Comparison of ENCODE assay signal across 1 cellular context in genomic region chr13:45206340-45206739, GRCh38.
TF ChIP-seq lines count a peak whose summit lies in the region.

No MANE protein-coding gene starts in this region.

TF ChIP-seq in GM12878, 131 proteins besides CTCF, POLR2A, EP300 and RAD21 (continued from another document):
- TF ChIP-seq, protein P1, sequence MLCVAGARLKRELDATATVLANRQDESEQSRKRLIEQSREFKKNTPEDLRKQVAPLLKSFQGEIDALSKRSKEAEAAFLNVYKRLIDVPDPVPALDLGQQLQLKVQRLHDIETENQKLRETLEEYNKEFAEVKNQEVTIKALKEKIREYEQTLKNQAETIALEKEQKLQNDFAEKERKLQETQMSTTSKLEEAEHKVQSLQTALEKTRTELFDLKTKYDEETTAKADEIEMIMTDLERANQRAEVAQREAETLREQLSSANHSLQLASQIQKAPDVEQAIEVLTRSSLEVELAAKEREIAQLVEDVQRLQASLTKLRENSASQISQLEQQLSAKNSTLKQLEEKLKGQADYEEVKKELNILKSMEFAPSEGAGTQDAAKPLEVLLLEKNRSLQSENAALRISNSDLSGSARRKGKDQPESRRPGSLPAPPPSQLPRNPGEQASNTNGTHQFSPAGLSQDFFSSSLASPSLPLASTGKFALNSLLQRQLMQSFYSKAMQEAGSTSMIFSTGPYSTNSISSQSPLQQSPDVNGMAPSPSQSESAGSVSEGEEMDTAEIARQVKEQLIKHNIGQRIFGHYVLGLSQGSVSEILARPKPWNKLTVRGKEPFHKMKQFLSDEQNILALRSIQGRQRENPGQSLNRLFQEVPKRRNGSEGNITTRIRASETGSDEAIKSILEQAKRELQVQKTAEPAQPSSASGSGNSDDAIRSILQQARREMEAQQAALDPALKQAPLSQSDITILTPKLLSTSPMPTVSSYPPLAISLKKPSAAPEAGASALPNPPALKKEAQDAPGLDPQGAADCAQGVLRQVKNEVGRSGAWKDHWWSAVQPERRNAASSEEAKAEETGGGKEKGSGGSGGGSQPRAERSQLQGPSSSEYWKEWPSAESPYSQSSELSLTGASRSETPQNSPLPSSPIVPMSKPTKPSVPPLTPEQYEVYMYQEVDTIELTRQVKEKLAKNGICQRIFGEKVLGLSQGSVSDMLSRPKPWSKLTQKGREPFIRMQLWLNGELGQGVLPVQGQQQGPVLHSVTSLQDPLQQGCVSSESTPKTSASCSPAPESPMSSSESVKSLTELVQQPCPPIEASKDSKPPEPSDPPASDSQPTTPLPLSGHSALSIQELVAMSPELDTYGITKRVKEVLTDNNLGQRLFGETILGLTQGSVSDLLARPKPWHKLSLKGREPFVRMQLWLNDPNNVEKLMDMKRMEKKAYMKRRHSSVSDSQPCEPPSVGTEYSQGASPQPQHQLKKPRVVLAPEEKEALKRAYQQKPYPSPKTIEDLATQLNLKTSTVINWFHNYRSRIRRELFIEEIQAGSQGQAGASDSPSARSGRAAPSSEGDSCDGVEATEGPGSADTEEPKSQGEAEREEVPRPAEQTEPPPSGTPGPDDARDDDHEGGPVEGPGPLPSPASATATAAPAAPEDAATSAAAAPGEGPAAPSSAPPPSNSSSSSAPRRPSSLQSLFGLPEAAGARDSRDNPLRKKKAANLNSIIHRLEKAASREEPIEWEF (IDR thresholded peaks at IDR 0.05; ENCODE audit: insufficient replicate concordance, low read depth, low read length): no peak
- peak in 1 of 2 experiments; percentile 86; a peak in 1 of 4 replicates for TF ChIP-seq CEBPB (IDR thresholded peaks at IDR 0.05; ENCODE audit: borderline replicate concordance in 1 of 2, low read depth in 2 of 2, low read length in 2 of 2)
- no peak for TF ChIP-seq ESRRA (IDR thresholded peaks at IDR 0.05; ENCODE audit: low read length)
- peak; percentile 64 for TF ChIP-seq ATF7 (IDR thresholded peaks at IDR 0.05; ENCODE audit: low read depth)
- TF ChIP-seq E2F8 (IDR thresholded peaks at IDR 0.05; ENCODE audit: low read depth, partially characterized antibody): no peak
- no peak for TF ChIP-seq HSF1 (IDR thresholded peaks at IDR 0.05; ENCODE audit: low read depth, low read length)
- TF ChIP-seq PML (IDR thresholded peaks at IDR 0.05; ENCODE audit: low read length): peak; percentile 61; the same call in 1 of the 2 replicates
- peak; percentile 96 for TF ChIP-seq RUNX3 (IDR thresholded peaks at IDR 0.05; ENCODE audit: low read length)
- TF ChIP-seq NR2F1 (conservative IDR thresholded peaks at IDR 0.05): no peak
- peak; percentile 97 for TF ChIP-seq NFIC (IDR thresholded peaks at IDR 0.05; ENCODE audit: low read depth, low read length)
- TF ChIP-seq NKRF (conservative IDR thresholded peaks at IDR 0.05): no peak
- no peak for TF ChIP-seq BRCA1 (IDR thresholded peaks at IDR 0.05; ENCODE audit: low read depth, low read length)
- peak; percentile 98 for TF ChIP-seq JUNB (IDR thresholded peaks at IDR 0.05)
- no peak for TF ChIP-seq RFX5 (IDR thresholded peaks at IDR 0.05; ENCODE audit: low read depth, low read length)
- no peak for TF ChIP-seq CEBPZ (IDR thresholded peaks at IDR 0.05; ENCODE audit: low read depth, low read length)
- TF ChIP-seq, protein P2, sequence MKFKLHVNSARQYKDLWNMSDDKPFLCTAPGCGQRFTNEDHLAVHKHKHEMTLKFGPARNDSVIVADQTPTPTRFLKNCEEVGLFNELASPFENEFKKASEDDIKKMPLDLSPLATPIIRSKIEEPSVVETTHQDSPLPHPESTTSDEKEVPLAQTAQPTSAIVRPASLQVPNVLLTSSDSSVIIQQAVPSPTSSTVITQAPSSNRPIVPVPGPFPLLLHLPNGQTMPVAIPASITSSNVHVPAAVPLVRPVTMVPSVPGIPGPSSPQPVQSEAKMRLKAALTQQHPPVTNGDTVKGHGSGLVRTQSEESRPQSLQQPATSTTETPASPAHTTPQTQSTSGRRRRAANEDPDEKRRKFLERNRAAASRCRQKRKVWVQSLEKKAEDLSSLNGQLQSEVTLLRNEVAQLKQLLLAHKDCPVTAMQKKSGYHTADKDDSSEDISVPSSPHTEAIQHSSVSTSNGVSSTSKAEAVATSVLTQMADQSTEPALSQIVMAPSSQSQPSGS (IDR thresholded peaks at IDR 0.05; ENCODE audit: low read length): peak; percentile 86; the same call in 1 of the 2 replicates
- peak; percentile 94 for TF ChIP-seq FOXM1 (IDR thresholded peaks at IDR 0.05; ENCODE audit: low read depth, low read length)
- TF ChIP-seq MTA3 (IDR thresholded peaks at IDR 0.05; ENCODE audit: borderline replicate concordance, low read length): peak; percentile 81
- peak; percentile 74 to 82; a peak in 3 of 4 replicates for TF ChIP-seq IKZF2 (IDR thresholded peaks at IDR 0.05)
- peak; percentile 75 for TF ChIP-seq CREM (IDR thresholded peaks at IDR 0.05; ENCODE audit: low read depth)
- peak; percentile 71 for TF ChIP-seq IRF4 (IDR thresholded peaks at IDR 0.05; ENCODE audit: low read depth, low read length)
- TF ChIP-seq SREBF1 (IDR thresholded peaks at IDR 0.05; ENCODE audit: low read length): no peak
- peak; percentile 59; the same call in 1 of the 2 replicates for TF ChIP-seq ZNF217 (IDR thresholded peaks at IDR 0.05)
- no peak for TF ChIP-seq EZH2 (IDR thresholded peaks at IDR 0.05; ENCODE audit: borderline replicate concordance, control insufficient read depth, low read depth, low read length)
- TF ChIP-seq CREB1 (IDR thresholded peaks at IDR 0.05; ENCODE audit: low read depth): peak; percentile 13; the same call in 1 of the 2 replicates
- TF ChIP-seq IKZF1 (conservative IDR thresholded peaks at IDR 0.05): peak; percentile 65
- peak; percentile 61; the same call in 1 of the 2 replicates for TF ChIP-seq DPF2 (IDR thresholded peaks at IDR 0.05)
- TF ChIP-seq GABPA (IDR thresholded peaks at IDR 0.05; ENCODE audit: low read depth): peak; percentile 50; the same call in 1 of the 2 replicates
- no peak for TF ChIP-seq SREBF2 (IDR thresholded peaks at IDR 0.05; ENCODE audit: low read length)
- TF ChIP-seq CHD2 (IDR thresholded peaks at IDR 0.05; ENCODE audit: borderline replicate concordance, low read depth, low read length): no peak
- TF ChIP-seq, protein P3, sequence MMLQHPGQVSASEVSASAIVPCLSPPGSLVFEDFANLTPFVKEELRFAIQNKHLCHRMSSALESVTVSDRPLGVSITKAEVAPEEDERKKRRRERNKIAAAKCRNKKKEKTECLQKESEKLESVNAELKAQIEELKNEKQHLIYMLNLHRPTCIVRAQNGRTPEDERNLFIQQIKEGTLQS (IDR thresholded peaks at IDR 0.05; ENCODE audit: borderline replicate concordance, extremely low read depth, low read depth, low read length): no peak
- TF ChIP-seq MTA2 (IDR thresholded peaks at IDR 0.05; ENCODE audit: low read depth): peak; percentile 27; the same call in 1 of the 2 replicates
- peak; percentile 70 for TF ChIP-seq EED (IDR thresholded peaks at IDR 0.05; ENCODE audit: low read depth)
- peak; percentile 38; the same call in 1 of the 2 replicates for TF ChIP-seq YY1 (IDR thresholded peaks at IDR 0.05; ENCODE audit: low read depth, low read length)
- TF ChIP-seq YBX1 (IDR thresholded peaks at IDR 0.05): no peak
- TF ChIP-seq WRNIP1 (IDR thresholded peaks at IDR 0.05; ENCODE audit: borderline replicate concordance, low read depth, low read length): no peak
- TF ChIP-seq HDAC6 (IDR thresholded peaks at IDR 0.05; ENCODE audit: unreplicated experiment): no peak
- TF ChIP-seq BHLHE40 (IDR thresholded peaks at IDR 0.05; ENCODE audit: borderline replicate concordance in 1 of 2, low read depth in 2 of 2, low read length in 1 of 2): 0 out of 4 replicates have a peak, but pooled peaks of 1 of the 2 experiments have one; percentile 36
- TF ChIP-seq RELB (IDR thresholded peaks at IDR 0.05; ENCODE audit: low read depth): peak; percentile 82; the same call in 1 of the 2 replicates
- peak; percentile 61 for TF ChIP-seq CBFB (IDR thresholded peaks at IDR 0.05; ENCODE audit: low read depth)
